Comparison of ENCODE assay signal across 8 cellular contexts in genomic region chr9:15510789-15511575, GRCh38. TPM values are rescaled to one million over a fixed set of nuclear protein-coding genes. Genes with fewer than 3 reads are reported as not detected.
DNase-seq lines count a peak whose midpoint lies in the region; ATAC-seq, FAIRE-seq and TF ChIP-seq lines count a peak whose summit lies in the region.

PSIP1 (minus strand) TSS chr9:15510970; CDS start chr9:15510188, 782 bp downstream.

- no peaks in the 10 kb centered on the region for H3K27me3 Mint-ChIP-seq in nephron progenitor cell (ENCODE audit: low read depth, poor library complexity)
- H3K27me3 Mint-ChIP-seq in stimulated activated naive CD8-positive, alpha-beta T cell treated with anti-CD3 and anti-CD28 coated beads, Interleukin-15, Interleukin-2, amounts not matched to agents 100 ng/mL and 50 ng/mL, for 24 hours: no peaks in the 10 kb centered on the region

- H3K9me3 Mint-ChIP-seq in nephron progenitor cell: no peaks in the 10 kb centered on the region
- no peaks in the 10 kb centered on the region for H3K9me3 Mint-ChIP-seq in stimulated activated naive CD8-positive, alpha-beta T cell treated with anti-CD3 and anti-CD28 coated beads, Interleukin-15, Interleukin-2, amounts not matched to agents 100 ng/mL and 50 ng/mL, for 24 hours

- DNase-seq in ELF-1 (ENCODE audit: low read depth, low spot score) (peak; percentile 93), H54 (ENCODE audit: insufficient read length, low spot score) (peak; percentile 64), LoVo (ENCODE audit: low spot score) (peak; percentile 79), RWPE2 (ENCODE audit: low spot score) (no peak), fibroblast of the aortic adventitia (ENCODE audit: low read depth) (peak; percentile 88), nephron progenitor cell (peak; percentile 83)
- DNase-seq in activated T-helper 9 cell treated with anti-CD3 and anti-CD28 coated beads, Interleukin-2, amount 50 U/mL, for 16 hours (ENCODE audit: low read depth): peak; percentile 81

- no peaks in the 10 kb centered on the region for H3K27me3 ChIP-seq in RWPE2 (ENCODE audit: insufficient read depth, poor library complexity, severe bottlenecking)

- peak within 1 kb of the TSS; percentile 47 for H3K27ac ChIP-seq in RWPE2 (ENCODE audit: poor library complexity, severe bottlenecking)

- peak; percentile 81 for ATAC-seq in RWPE2 (ENCODE audit: low read depth)

- TF ChIP-seq POLR2A in H54 (IDR thresholded peaks at IDR 0.05; ENCODE audit: low read depth, low read length): peak; percentile 86

- TF ChIP-seq CTCF in RWPE2 (IDR thresholded peaks at IDR 0.05; ENCODE audit: poor library complexity, severe bottlenecking) (no peak), fibroblast of the aortic adventitia (IDR thresholded peaks at IDR 0.05; ENCODE audit: insufficient read depth, low read length) (no peak), nephron progenitor cell (IDR thresholded peaks at IDR 0.05) (no peak)

- H3K4me3 ChIP-seq in RWPE2 (ENCODE audit: severe bottlenecking): peak within 1 kb of the TSS; percentile 91
- peak within 1 kb of the TSS; percentile 90 for H3K4me3 ChIP-seq in fibroblast of the aortic adventitia (ENCODE audit: low read depth, low read length)

- H3K27ac Mint-ChIP-seq in nephron progenitor cell: peak within 1 kb of the TSS; percentile 100
- H3K27ac Mint-ChIP-seq in stimulated activated naive CD8-positive, alpha-beta T cell treated with anti-CD3 and anti-CD28 coated beads, Interleukin-15, Interleukin-2, amounts not matched to agents 100 ng/mL and 50 ng/mL, for 24 hours: peak within 1 kb of the TSS; percentile 99

- peaks cover 20% of the 10 kb centered on the region for H3K4me1 ChIP-seq in RWPE2 (ENCODE audit: insufficient read depth, poor library complexity, severe bottlenecking)

- peak; percentile 94 for FAIRE-seq in H54 (lab: Jason Lieb, UNC)

- no peaks in the 10 kb centered on the region for H3K9me3 ChIP-seq in RWPE2 (ENCODE audit: severe bottlenecking)

- peak within 1 kb of the TSS; percentile 94 for H3K4me3 Mint-ChIP-seq in nephron progenitor cell
- peak within 1 kb of the TSS; percentile 94 for H3K4me3 Mint-ChIP-seq in stimulated activated naive CD8-positive, alpha-beta T cell treated with anti-CD3 and anti-CD28 coated beads, Interleukin-15, Interleukin-2, amounts not matched to agents 100 ng/mL and 50 ng/mL, for 24 hours

- peaks cover 39% of the 10 kb centered on the region for H3K36me3 ChIP-seq in RWPE2 (ENCODE audit: low read depth)

- peaks cover 41% of the 10 kb centered on the region for H3K4me1 Mint-ChIP-seq in nephron progenitor cell
- peaks cover 56% of the 10 kb centered on the region for H3K4me1 Mint-ChIP-seq in stimulated activated naive CD8-positive, alpha-beta T cell treated with anti-CD3 and anti-CD28 coated beads, Interleukin-15, Interleukin-2, amounts not matched to agents 100 ng/mL and 50 ng/mL, for 24 hours (ENCODE audit: low read depth)

- H3K36me3 Mint-ChIP-seq in nephron progenitor cell (ENCODE audit: low read depth): peaks cover 26% of the 10 kb centered on the region
- peaks cover 27% of the 10 kb centered on the region for H3K36me3 Mint-ChIP-seq in stimulated activated naive CD8-positive, alpha-beta T cell treated with anti-CD3 and anti-CD28 coated beads, Interleukin-15, Interleukin-2, amounts not matched to agents 100 ng/mL and 50 ng/mL, for 24 hours (ENCODE audit: low read depth)

RNA-seq across cellular contexts. Expression of gene PSIP1, which starts in this region (rescaled TPM):
- total RNA-seq in fibroblast of the aortic adventitia (ENCODE audit: low replicate concordance): 66.2 and 108 TPM in 2 replicates
